ENCODE assay signal across 1 cellular context in the genomic region with DNA sequence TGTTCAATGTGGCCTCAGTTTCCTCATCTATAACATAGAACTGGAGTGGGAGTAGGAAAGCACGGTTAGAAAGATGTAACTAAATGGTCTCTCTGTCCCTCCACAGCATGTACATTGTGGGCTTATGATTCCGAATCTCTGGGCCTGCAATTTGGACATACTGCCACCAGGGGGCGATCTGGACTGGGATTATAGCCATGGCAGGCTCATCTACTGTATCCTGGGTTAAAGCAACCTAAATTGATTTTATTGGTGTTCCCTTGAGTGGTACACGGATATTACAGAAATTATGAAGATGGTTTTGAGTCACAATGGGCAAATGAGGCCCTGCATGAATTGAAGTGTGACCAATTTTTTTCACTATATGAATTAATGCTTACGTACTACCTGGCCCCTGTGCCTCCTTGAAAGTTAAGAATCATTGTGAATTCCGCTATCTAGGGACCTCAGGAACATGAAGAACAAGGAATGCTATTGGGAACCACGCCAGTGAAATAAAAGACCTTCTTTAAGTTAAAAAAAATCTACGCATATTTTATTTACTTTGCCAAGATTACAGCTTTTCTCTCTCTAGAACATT.
TF ChIP-seq lines count a peak whose summit lies in the region.

No MANE protein-coding gene starts in this region.

TF ChIP-seq in SK-N-SH, 30 proteins besides CTCF, POLR2A, EP300 and RAD21 (continued from another document):
- no peak for TF ChIP-seq FOXM1 (IDR thresholded peaks at IDR 0.05; ENCODE audit: low read depth)
